Comparison of ENCODE assay signal across 26 cellular contexts in the genomic region with DNA sequence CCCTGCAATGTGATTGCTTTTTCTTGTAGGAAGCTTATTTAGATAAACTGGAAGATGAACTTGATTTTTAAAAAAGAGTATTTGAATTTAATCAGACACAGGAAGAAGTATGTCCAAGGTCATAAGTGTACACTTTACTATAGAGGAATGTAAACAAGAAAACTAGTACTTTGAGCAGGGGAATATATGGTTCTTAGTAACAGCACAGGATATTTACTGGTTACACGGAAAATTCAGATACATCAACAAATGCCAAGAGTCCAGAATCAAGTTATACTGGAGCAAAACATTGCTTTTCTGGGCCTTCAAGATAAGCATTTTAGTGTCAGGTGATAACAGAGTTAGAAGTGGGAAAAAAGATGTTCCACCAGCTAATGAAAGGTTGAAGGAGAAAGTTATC.
"Had no signal": no experiment of that assay in that cellular context is flagged by ENCODE, and none has a peak within 500 bp of the region (broad histone marks: within the 10 kb centered on the region; RNA-seq: fewer than 3 reads in every experiment).

No MANE protein-coding gene starts in this region.

- H3K27me3 ChIP-seq: adrenal gland had no signal

- H3K4me3 ChIP-seq: adrenal gland had no signal

- H3K27ac ChIP-seq: adrenal gland had no signal

- H3K36me3 ChIP-seq: adrenal gland had no signal

- DNase-seq: activated CD4-positive, alpha-beta T cell treated with anti-CD3 and anti-CD28 coated beads for 48 hours; activated CD4-positive, alpha-beta T cell treated with anti-CD3 and anti-CD28 coated beads, Interleukin-2, amount 50 U/mL, for 4 hours; activated CD4-positive, CD25-positive, alpha-beta regulatory T cell treated with anti-CD3 and anti-CD28 coated beads, Interleukin-2, amount 50 U/mL, for 72 hours; activated CD8-positive, alpha-beta memory T cell treated with anti-CD3 and anti-CD28 coated beads, Interleukin-2, amount 50 U/mL, for 48 hours; activated CD8-positive, alpha-beta T cell treated with anti-CD3 and anti-CD28 coated beads, Interleukin-2, amount 10 ng/mL, durations not matched to agents 7 days and 5 days; activated gamma-delta T cell; activated naive CD4-positive, alpha-beta T cell treated with anti-CD3 and anti-CD28 coated beads for 36 hours; activated naive CD8-positive, alpha-beta T cell treated with anti-CD3 and anti-CD28 coated beads, Interleukin-2, amount 10 ng/mL, durations not matched to agents 7 days and 5 days; activated T-cell treated with anti-CD3 and anti-CD28 coated beads, Interleukin-2, amount 50 U/mL, for 1 hour; adrenal gland; anterior cingulate cortex; cerebellar nuclear complex; Kasumi-1; KBM-7; NCI-H1092 treated with DMSO at 0.1 percent for 48 hours; NCI-H1417 treated with DMSO at 0.1 percent for 48 hours; NCI-H1694; NCI-H2029 treated with DMSO at 0.1 percent for 48 hours; NCI-H345; NCI-H510A; NCI-H526 treated with DMSO at 0.1 percent for 48 hours; NCI-H82; SHP77 treated with DMSO at 0.1 percent for 48 hours; T-helper 17 cell; T-helper 9 cell had no signal

- ATAC-seq: activated CD8-positive, alpha-beta T cell treated with anti-CD3 and anti-CD28 coated beads, Interleukin-2, amount 10 ng/mL, durations not matched to agents 7 days and 5 days; T-helper 17 cell; WTC11 had no signal
